ENCODE assay signal across 6 cellular contexts in the genomic region with DNA sequence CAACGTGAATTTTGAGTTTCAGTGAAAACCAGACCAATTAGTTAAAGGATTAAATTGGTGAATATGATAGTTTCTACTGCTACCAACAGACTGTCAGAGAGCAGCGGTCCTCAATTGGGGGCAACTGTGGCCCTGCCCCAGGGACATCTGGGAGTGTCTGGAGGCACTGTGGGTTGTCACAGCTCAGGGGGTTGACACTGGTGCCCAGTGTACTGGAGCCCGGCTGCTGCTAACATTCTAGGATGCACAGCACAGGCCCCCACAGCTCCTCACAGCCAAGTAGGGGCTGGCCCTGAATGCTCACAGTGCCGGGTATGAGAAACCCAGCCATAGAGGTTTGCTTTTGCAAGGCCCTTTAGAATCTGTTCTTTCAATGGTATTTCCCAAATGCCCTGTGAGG.
"Had no signal": no experiment of that assay in that cellular context is flagged by ENCODE, and none has a peak within 500 bp of the region (broad histone marks: within the 10 kb centered on the region; RNA-seq: fewer than 3 reads in every experiment).

No MANE protein-coding gene starts in this region.

- H3K4me1 Mint-ChIP-seq: GM23338 had no signal

- H2AFZ ChIP-seq: GM23338 had no signal

- H3K27ac Mint-ChIP-seq: GM23338 had no signal

- H3K4me3 Mint-ChIP-seq: GM23338, H9 had no signal

- DNase-seq: H9, HCEC 1CT, IMR-90, KG1 had no signal

- H3K4me3 ChIP-seq: GM23338, K562 had no signal

- H3K9me3 Mint-ChIP-seq: GM23338 had no signal

- H3K4me2 ChIP-seq: GM23338 had no signal
